In the genomic region with DNA sequence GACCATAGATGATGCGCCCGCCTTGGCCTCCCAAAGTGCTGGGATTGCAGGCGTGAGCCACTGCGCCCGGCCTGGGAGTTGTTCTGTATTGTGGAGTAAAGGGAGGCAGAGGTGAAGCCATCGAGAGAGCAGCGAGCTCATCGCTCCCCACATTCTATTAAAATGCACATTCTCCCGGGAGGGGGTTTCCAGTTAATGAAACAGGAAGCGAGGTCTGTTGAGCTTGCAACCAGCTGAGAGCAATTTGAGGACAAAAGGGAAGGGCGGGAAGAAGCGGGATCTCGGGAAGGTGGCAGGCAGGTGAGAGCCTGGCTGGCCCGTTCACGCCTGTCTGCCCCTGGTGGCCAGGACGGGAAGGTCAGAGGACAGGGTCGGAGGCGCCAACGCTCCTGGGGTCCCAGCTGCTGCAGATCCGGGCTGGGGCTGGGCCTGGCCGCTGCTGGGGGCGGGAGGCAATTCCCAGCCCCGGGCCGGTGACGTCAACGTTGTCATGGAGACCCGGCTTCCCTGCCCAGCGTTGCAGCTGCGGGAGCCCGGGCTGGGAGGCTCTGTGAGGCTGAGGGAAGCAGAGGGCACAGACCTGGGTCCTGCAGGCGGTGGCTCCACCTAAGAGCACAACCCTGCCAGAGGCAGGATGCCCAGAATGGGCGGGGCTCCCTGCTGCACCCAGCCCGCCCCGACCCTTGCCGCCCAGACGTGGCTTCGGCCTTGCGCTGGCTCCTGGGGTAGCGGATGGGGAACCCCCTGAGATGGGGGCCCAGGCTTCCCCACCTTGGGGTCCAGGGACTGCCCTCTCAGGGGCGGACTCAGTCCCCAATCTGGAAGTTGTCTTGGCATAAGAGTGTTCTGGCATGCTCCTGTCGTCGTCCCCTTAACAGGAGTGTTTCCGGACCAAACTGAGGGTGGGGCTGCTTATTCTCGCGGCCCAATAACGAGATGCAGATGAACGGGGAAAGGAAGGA, we compare ENCODE assay signal across 8 cellular contexts. TPM values are rescaled to one million over a fixed set of nuclear protein-coding genes. Genes with fewer than 3 reads are reported as not detected.
A peak's percentile ranks its signal among the peaks of the same experiment; 100 is the strongest.
DNase-seq lines count a peak whose midpoint lies in the region; ATAC-seq and TF ChIP-seq lines count a peak whose summit lies in the region.

No MANE protein-coding gene starts in this region.

- 8 to 15% (median 11%) methylated on average over 37 to 47 of the region's 47 CpGs for WGBS in ovary, 3 donors

- TF ChIP-seq POLR2A in ovary (IDR thresholded peaks at IDR 0.05): no peak

- H3K27ac ChIP-seq in KMS-11 (peak overlapping the region; percentile 40; the same call in 1 of the 2 replicates), cardiac muscle cell (no peak overlapping the region), ovary (peak overlapping the region in 1 of 2 donors; percentile 34)

- no peaks in the 10 kb centered on the region for H3K36me3 ChIP-seq in KMS-11 (ENCODE audit: insufficient read depth)
- H3K36me3 ChIP-seq in cardiac muscle cell: no peaks in the 10 kb centered on the region
- no peaks in the 10 kb centered on the region for H3K36me3 ChIP-seq in ovary

- H2AFZ ChIP-seq in KMS-11 (ENCODE audit: low read depth): peak overlapping the region; percentile 87

- peak overlapping the region; percentile 35; the same call in 1 of the 2 replicates for H3K9ac ChIP-seq in KMS-11

- H3K4me1 Mint-ChIP-seq in activated naive CD8-positive, alpha-beta T cell treated with anti-CD3 and anti-CD28 coated beads for 36 hours: peaks cover 8% of the 10 kb centered on the region
- peaks cover 16% of the 10 kb centered on the region for H3K4me1 Mint-ChIP-seq in type B pancreatic cell (ENCODE audit: unreplicated experiment)

- TF ChIP-seq EP300 in ovary (IDR thresholded peaks at IDR 0.05): no peak

- H3K27me3 Mint-ChIP-seq in activated naive CD8-positive, alpha-beta T cell treated with anti-CD3 and anti-CD28 coated beads for 36 hours: no peaks in the 10 kb centered on the region
- H3K27me3 Mint-ChIP-seq in type B pancreatic cell: no peaks in the 10 kb centered on the region

- H3K27me3 ChIP-seq in KMS-11 (ENCODE audit: insufficient read depth, low read depth) (no peaks in the 10 kb centered on the region), cardiac muscle cell (no peaks in the 10 kb centered on the region), ovary (no peaks in the 10 kb centered on the region)

- H3K4me1 ChIP-seq in KMS-11 (ENCODE audit: low read depth, poor library complexity, severe bottlenecking) (peaks cover 49% of the 10 kb centered on the region), cardiac muscle cell (ENCODE audit: low read depth) (peaks cover 4% of the 10 kb centered on the region), ovary (ENCODE audit: insufficient read depth) (no peaks in the 10 kb centered on the region)

- H3K4me3 ChIP-seq in KMS-11 (IDR thresholded peaks at IDR 0.05; ENCODE audit: insufficient read depth, low read depth, low read length) (no peak overlapping the region), cardiac muscle cell (no peak overlapping the region), ovary (peak overlapping the region; percentile 39)

- peak; percentile 63 for ATAC-seq in GM21526 (IDR thresholded peaks at IDR 0.05; ENCODE audit: low FRiP score, unreplicated experiment)

- intact Hi-C loops in ovary (cut with DNase I): loop anchor here in 2 of 4 donors (10.0 kb wide), 2 partner anchors 526 to 726 kb away; a partner anchor contains a TSS

- H4K20me1 ChIP-seq in KMS-11 (ENCODE audit: insufficient read depth): no peaks in the 10 kb centered on the region

- TF ChIP-seq CTCF in KMS-11 (conservative IDR thresholded peaks at IDR 0.05; ENCODE audit: low read depth, low read length) (peak; percentile 79), cardiac muscle cell (IDR thresholded peaks at IDR 0.05; ENCODE audit: low read depth, low read length) (peak; percentile 49), ovary (IDR thresholded peaks at IDR 0.05) (peak in 2 of 3 donors; percentile 38 to 47), type B pancreatic cell (conservative IDR thresholded peaks at IDR 0.05) (peak; percentile 86)

- H3K79me2 ChIP-seq in KMS-11 (ENCODE audit: insufficient read depth, low read depth): no peaks in the 10 kb centered on the region

- H3K9me3 ChIP-seq in cardiac muscle cell (ENCODE audit: low read depth): no peaks in the 10 kb centered on the region
- no peaks in the 10 kb centered on the region for H3K9me3 ChIP-seq in ovary

- DNase-seq in D341Med (ENCODE audit: low spot score) (peak; percentile 56), SHP77 (lab: John Stamatoyannopoulos, UW) (peak; percentile 99 to 100), cardiac muscle cell (ENCODE audit: low read depth in 1 of 2, low spot score in 1 of 2) (peak; percentile 90), ovary (peak; percentile 92 to 96 (median 94)), type B pancreatic cell (ENCODE audit: extremely low spot score, unreplicated experiment) (peak; percentile 90)
- DNase-seq in activated naive CD8-positive, alpha-beta T cell treated with anti-CD3 and anti-CD28 coated beads for 36 hours: peak; percentile 73

- no peaks in the 10 kb centered on the region for H3K36me3 Mint-ChIP-seq in activated naive CD8-positive, alpha-beta T cell treated with anti-CD3 and anti-CD28 coated beads for 36 hours
- H3K36me3 Mint-ChIP-seq in type B pancreatic cell: no peaks in the 10 kb centered on the region

- no peaks in the 10 kb centered on the region for H3K9me3 Mint-ChIP-seq in activated naive CD8-positive, alpha-beta T cell treated with anti-CD3 and anti-CD28 coated beads for 36 hours
- H3K9me3 Mint-ChIP-seq in type B pancreatic cell: no peaks in the 10 kb centered on the region

- H3K4me3 Mint-ChIP-seq in activated naive CD8-positive, alpha-beta T cell treated with anti-CD3 and anti-CD28 coated beads for 36 hours: peak overlapping the region; percentile 79
- H3K4me3 Mint-ChIP-seq in type B pancreatic cell: peak overlapping the region; percentile 85

- H3K4me2 ChIP-seq in KMS-11: peak overlapping the region; percentile 85

- peak overlapping the region; percentile 85 for H3K27ac Mint-ChIP-seq in activated naive CD8-positive, alpha-beta T cell treated with anti-CD3 and anti-CD28 coated beads for 36 hours
- H3K27ac Mint-ChIP-seq in type B pancreatic cell: peak overlapping the region; percentile 93

RNA-seq across cellular contexts. Expression of a gene that starts 48.7 kb away (rescaled TPM):
- total RNA-seq in activated naive CD8-positive, alpha-beta T cell treated with anti-CD3 and anti-CD28 coated beads for 36 hours: 1 to 10 TPM; 7.7 to 8.1 TPM
- total RNA-seq in cardiac muscle cell: 5.0 and 10.4 TPM in 2 replicates
- polyA plus RNA-seq in cardiac muscle cell: 3.5 and 6.7 TPM in 2 replicates
- 10 to 100 TPM in 1 of 7 donors, 1 to 10 TPM in 6; 3.6 to 16.4 (median 5.6) TPM for total RNA-seq in ovary
- polyA plus RNA-seq in ovary: 10 to 100 TPM in 1 of 2 donors, 1 to 10 TPM in 1; 3.3 to 11.8 TPM
- total RNA-seq in type B pancreatic cell (ENCODE audit: low replicate concordance): 12.4 and 31.1 TPM in 2 replicates
